ENCODE assay signal across 8 cellular contexts in the genomic region with DNA sequence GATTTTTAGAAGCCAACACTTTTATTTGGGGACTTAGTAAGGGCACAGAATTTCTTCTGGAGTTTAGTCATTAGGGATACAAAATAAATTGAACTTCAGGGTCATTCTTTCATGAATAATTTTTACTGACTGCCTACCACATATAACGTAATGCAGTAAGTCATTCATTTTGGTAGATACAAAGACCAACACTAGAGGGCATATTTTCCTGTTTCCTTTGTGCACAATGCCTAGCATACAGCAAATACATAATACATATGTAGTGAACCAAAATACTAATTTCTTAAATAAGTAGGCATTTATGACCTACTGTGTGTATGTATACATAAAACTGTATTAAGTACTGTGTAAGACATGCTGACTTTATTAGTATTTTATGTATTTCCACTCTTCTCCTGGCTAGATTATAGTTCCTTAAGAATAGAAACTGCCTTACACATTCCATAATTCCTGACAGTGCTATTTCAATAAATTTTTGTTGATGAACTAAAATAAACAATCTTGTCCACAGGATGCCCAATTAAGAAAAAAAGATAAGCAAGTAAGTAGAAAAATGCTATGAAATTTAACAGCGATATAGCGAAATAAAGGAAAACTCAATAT. TPM values are rescaled to one million over a fixed set of nuclear protein-coding genes. Genes with fewer than 3 reads are reported as not detected.
DNase-seq lines count a peak whose midpoint lies in the region; ATAC-seq and TF ChIP-seq lines count a peak whose summit lies in the region.

No MANE protein-coding gene starts in this region.

- no peaks in the 10 kb centered on the region for H3K9me2 ChIP-seq in SK-N-SH

- POLR2A ChIA-PET in SK-N-SH (lab: Yijun Ruan, JAX) = no interaction called here

- peaks cover 0 to 16% of the 10 kb centered on the region in 2 experiments; a peak in 3 of 4 replicates for H3K4me1 ChIP-seq in SK-N-SH (ENCODE audit: control insufficient read depth in 1 of 2, insufficient read depth in 2 of 2, low read depth in 1 of 2, low read length in 1 of 2)

- peaks cover 100% of the 10 kb centered on the region for H3K79me2 ChIP-seq in SK-N-SH (ENCODE audit: insufficient read depth)

- H3K9ac ChIP-seq in SK-N-SH = peak overlapping the region; percentile 4; the same call in 1 of the 2 replicates

- peak; percentile 64 for TF ChIP-seq RAD21 in SK-N-SH (IDR thresholded peaks at IDR 0.05; ENCODE audit: low read length)

- peaks cover 30% of the 10 kb centered on the region for H3F3A ChIP-seq in SK-N-SH (replicated peaks; ENCODE audit: insufficient read depth)

- no peak overlapping the region for H3K4me3 ChIP-seq in LNCaP clone FGC (ENCODE audit: low read depth, low read length)
- H3K4me3 ChIP-seq in SK-N-SH (ENCODE audit: low read depth in 2 of 2, low read length in 1 of 2) = 0 out of 4 replicates have a peak overlapping the region, but pooled peaks of 1 of the 2 experiments have one; percentile 1
- no peak overlapping the region for H3K4me3 ChIP-seq in foreskin fibroblast (ENCODE audit: low read depth in 1 of 2, low read length in 2 of 2)

- H3K9me3 ChIP-seq in SK-N-SH = no peaks in the 10 kb centered on the region

- no peak for TF ChIP-seq EP300 in SK-N-SH (IDR thresholded peaks at IDR 0.05; ENCODE audit: borderline replicate concordance in 1 of 2, low read depth in 1 of 2, low read length in 1 of 2)

- H3K4me2 ChIP-seq in SK-N-SH = peak overlapping the region; percentile 19; the same call in 1 of the 2 replicates

- H3K27ac ChIP-seq in SK-N-SH (ENCODE audit: low read depth in 2 of 2, low read length in 1 of 2) = peak overlapping the region in 1 of 2 experiments; percentile 33; a peak in 2 of 4 replicates

- ATAC-seq in GM21390 (IDR thresholded peaks at IDR 0.05; ENCODE audit: unreplicated experiment) = peak; percentile 74

- no peak overlapping the region for H2AFZ ChIP-seq in SK-N-SH (ENCODE audit: low read depth)

- peaks cover 88% of the 10 kb centered on the region for H4K20me1 ChIP-seq in SK-N-SH (ENCODE audit: insufficient read depth)

- CTCF ChIA-PET in SK-N-SH (lab: Yijun Ruan, JAX) = interaction anchor here (0.6 to 2.1 kb wide), 11 partner anchors 8 to 300 kb away, joined by 3 to 6 read pairs (median 4); no protein-coding TSS in a partner anchor

- WGBS in SK-N-SH (ENCODE audit: low lambda C conversion rate) = 69% methylated on average over 3 of the region's 3 CpGs

- H3K27me3 ChIP-seq in SK-N-SH (ENCODE audit: insufficient read depth) = no peaks in the 10 kb centered on the region

- DNase-seq in ELR (ENCODE audit: low read depth) (peak; percentile 75), LNCaP clone FGC (ENCODE audit: low read depth) (no peak), SK-N-SH (peak; percentile 6), foreskin fibroblast (peak; percentile 33 to 69), renal cortical epithelial cell (ENCODE audit: low read depth) (peak; percentile 71), cerebellum (ENCODE audit: low spot score) (no peak)
- DNase-seq in stimulated activated CD4-positive, alpha-beta T cell treated with anti-CD3 and anti-CD28 coated beads, Interleukin-2, amount 100 ng/mL, for 48 hours = no peak

- TF ChIP-seq CTCF in LNCaP clone FGC (IDR thresholded peaks at IDR 0.05; ENCODE audit: control insufficient read depth, extremely low read depth, insufficient read depth) (peak; percentile 56), SK-N-SH (IDR thresholded peaks at IDR 0.05) (peak; percentile 72), foreskin fibroblast (IDR thresholded peaks at IDR 0.05; ENCODE audit: low read depth, low read length) (peak; percentile 49)

- H3K36me3 ChIP-seq in SK-N-SH (replicated peaks in 1 of 2; ENCODE audit: control insufficient read depth in 1 of 2, insufficient read depth in 2 of 2, low read length in 1 of 2) = peaks cover 0 to 9% of the 10 kb centered on the region in 2 experiments

TF ChIP-seq in SK-N-SH, 30 proteins besides CTCF, POLR2A, EP300 and RAD21:
- no peak for TF ChIP-seq MXI1 (IDR thresholded peaks at IDR 0.05; ENCODE audit: low read depth, low read length)
- peak; percentile 55; the same call in 1 of the 2 replicates for TF ChIP-seq SMC3 (IDR thresholded peaks at IDR 0.05; ENCODE audit: low read depth, low read length)
- TF ChIP-seq, protein P1, sequence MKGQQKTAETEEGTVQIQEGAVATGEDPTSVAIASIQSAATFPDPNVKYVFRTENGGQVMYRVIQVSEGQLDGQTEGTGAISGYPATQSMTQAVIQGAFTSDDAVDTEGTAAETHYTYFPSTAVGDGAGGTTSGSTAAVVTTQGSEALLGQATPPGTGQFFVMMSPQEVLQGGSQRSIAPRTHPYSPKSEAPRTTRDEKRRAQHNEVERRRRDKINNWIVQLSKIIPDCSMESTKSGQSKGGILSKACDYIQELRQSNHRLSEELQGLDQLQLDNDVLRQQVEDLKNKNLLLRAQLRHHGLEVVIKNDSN (IDR thresholded peaks at IDR 0.05; ENCODE audit: borderline replicate concordance, low read depth) = no peak

RNA-seq across cellular contexts. Expression of a gene that starts 47.9 kb away (rescaled TPM):
- 26.0 and 39.0 TPM in 2 replicates for polyA plus RNA-seq in SK-N-SH (2012; rRNA removed)
- 31.0 and 40.0 TPM in 2 replicates for polyA plus RNA-seq in SK-N-SH (2012; cell fraction: cytosol; rRNA removed)
- polyA plus RNA-seq in SK-N-SH (2012; cell fraction: nucleus; rRNA removed) = 38.3 and 80.8 TPM in 2 replicates
- total RNA-seq in renal cortical epithelial cell = 72.6 and 99.8 TPM in 2 replicates
- 141 TPM for total RNA-seq in cerebellum

Comparison
In these comparisons a context has a peak if more than half of its experiments do, and no peak if none do; other contexts are left out.
1. DNase-seq: peak in ELR (single experiment), SK-N-SH (single experiment), foreskin fibroblast (2 of 2) and renal cortical epithelial cell (single experiment); none in LNCaP clone FGC (single experiment), cerebellum (single experiment) and stimulated activated CD4-positive, alpha-beta T cell treated with anti-CD3 and anti-CD28 coated beads, Interleukin-2, amount 100 ng/mL, for 48 hours (0 of 2).
2. Peak in every context shown above with its lines, with median percentiles within 50 percentile points of each other: CTCF ChIP-seq.